9 cellular contexts compared by ENCODE assay signal in the genomic region with DNA sequence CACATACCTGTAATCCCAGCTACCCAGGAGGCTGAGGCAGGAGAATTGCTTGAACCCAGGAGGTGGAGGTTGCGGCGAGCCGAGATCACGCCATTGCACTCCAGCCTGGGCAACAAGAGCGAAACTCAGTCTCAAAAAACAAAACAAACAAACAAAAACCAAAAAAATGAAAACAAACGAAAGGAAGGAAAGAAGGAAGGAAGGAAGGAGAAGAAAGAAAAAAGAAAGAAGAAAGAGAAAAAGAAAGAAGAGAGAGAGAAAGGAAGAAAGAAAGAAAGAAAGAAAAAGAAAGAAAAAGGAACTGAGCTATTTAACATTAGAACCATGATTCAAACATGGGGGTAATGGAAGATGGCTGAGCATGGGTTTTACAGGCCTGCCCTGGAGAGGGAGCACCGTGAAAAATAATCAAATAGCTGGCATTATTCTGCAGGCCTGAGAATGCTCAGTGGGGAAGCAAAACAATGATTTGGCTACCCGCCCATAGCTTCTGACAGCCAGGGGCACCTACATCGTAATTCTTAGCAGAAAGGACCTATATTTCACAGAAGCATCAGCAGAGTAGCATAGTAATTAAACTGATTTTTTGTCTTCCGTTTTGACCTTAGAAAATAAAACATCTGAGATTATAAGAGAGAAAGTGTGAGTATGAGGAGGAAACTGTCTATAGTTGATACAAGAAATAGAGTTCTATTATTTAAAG. TPM values are rescaled to one million over a fixed set of nuclear protein-coding genes. Genes with fewer than 3 reads are reported as not detected.
A peak's percentile ranks its signal among the peaks of the same experiment; 100 is the strongest.
DNase-seq lines count a peak whose midpoint lies in the region; ATAC-seq and TF ChIP-seq lines count a peak whose summit lies in the region.
"Had no signal": no experiment of that assay in that cellular context is flagged by ENCODE, and none has a peak within 500 bp of the region (broad histone marks: within the 10 kb centered on the region; RNA-seq: fewer than 3 reads in every experiment).

No MANE protein-coding gene starts in this region.

- no peak overlapping the region for H2AFZ ChIP-seq in hepatocyte

- no peak overlapping the region for H3K4me3 Mint-ChIP-seq in endothelial cell (ENCODE audit: unreplicated experiment)
- H3K4me3 Mint-ChIP-seq: endodermal cell had no signal

- H3K9me2 ChIP-seq in hepatocyte (replicated peaks; ENCODE audit: insufficient read depth): no peaks in the 10 kb centered on the region

- DNase-seq in AG08396 (ENCODE audit: low spot score) (peak; percentile 36), hepatocyte (ENCODE audit: low spot score) (no peak), endothelial cell (ENCODE audit: low spot score) (no peak), NCI-H1048 (lab: John Stamatoyannopoulos, UW) (no peak)
- DNase-seq in activated T-cell treated with anti-CD3 and anti-CD28 coated beads, Interleukin-2, amount 50 U/mL, for 1 hour: no peak
- DNase-seq: endodermal cell had no signal

- no peak overlapping the region for H3K4me2 ChIP-seq in hepatocyte

- no peaks in the 10 kb centered on the region for H3K27me3 Mint-ChIP-seq in endothelial cell (ENCODE audit: unreplicated experiment)

- 75% methylated on average over 10 of the region's 10 CpGs for WGBS in hepatocyte (ENCODE audit: low lambda C conversion rate, missing lambda C conversion rate)

- H3K4me3 ChIP-seq in hepatocyte: no peak overlapping the region

- peak; percentile 52 for ATAC-seq in HG02642 (IDR thresholded peaks at IDR 0.05; ENCODE audit: poor library complexity, unreplicated experiment)
- peak; percentile 97 for ATAC-seq in SK-N-SH treated with all-trans-retinoic acid at 6 μM for 48 hours
- ATAC-seq in GM21381 (IDR thresholded peaks at IDR 0.05; ENCODE audit: unreplicated experiment): no peak

- no peaks in the 10 kb centered on the region for H3K36me3 ChIP-seq in hepatocyte (replicated peaks; ENCODE audit: insufficient read depth, low read depth)

- no peaks in the 10 kb centered on the region for H3K4me1 Mint-ChIP-seq in endothelial cell (ENCODE audit: unreplicated experiment)
- H3K4me1 Mint-ChIP-seq: endodermal cell had no signal

- H3K9me3 ChIP-seq in hepatocyte (ENCODE audit: low read depth): no peaks in the 10 kb centered on the region

- H3K36me3 Mint-ChIP-seq in endothelial cell (ENCODE audit: low read depth, unreplicated experiment): no peaks in the 10 kb centered on the region

- H3K9me3 Mint-ChIP-seq in endothelial cell (ENCODE audit: unreplicated experiment): peaks cover 7% of the 10 kb centered on the region
- H3K9me3 Mint-ChIP-seq: endodermal cell had no signal

- peak; percentile 8 for TF ChIP-seq CTCF in hepatocyte (IDR thresholded peaks at IDR 0.05; ENCODE audit: poor library complexity)
- TF ChIP-seq CTCF in endothelial cell (IDR thresholded peaks at IDR 0.05; ENCODE audit: unreplicated experiment): no peak

- H3K27me3 ChIP-seq in hepatocyte: no peaks in the 10 kb centered on the region

- no peak overlapping the region for H3K27ac Mint-ChIP-seq in endothelial cell (ENCODE audit: unreplicated experiment)
- H3K27ac Mint-ChIP-seq: endodermal cell had no signal

- no peaks in the 10 kb centered on the region for H4K20me1 ChIP-seq in hepatocyte (ENCODE audit: insufficient read depth, poor library complexity, severe bottlenecking)

- H3K79me2 ChIP-seq in hepatocyte: no peaks in the 10 kb centered on the region

- no peaks in the 10 kb centered on the region for H3K4me1 ChIP-seq in hepatocyte (ENCODE audit: insufficient read depth)

- H3K27ac ChIP-seq in hepatocyte: no peak overlapping the region

TF ChIP-seq in SK-N-SH treated with all-trans-retinoic acid at 6 μM for 48 hours, 23 proteins besides CTCF, POLR2A, EP300 and RAD21:
- TF ChIP-seq ARNTL (CRISPR knock-in tag; IDR thresholded peaks at IDR 0.05; ENCODE audit: borderline replicate concordance, low read depth) (no peak), OSR1 (CRISPR knock-in tag; IDR thresholded peaks at IDR 0.05) (no peak), ZFP3 (CRISPR knock-in tag; IDR thresholded peaks at IDR 0.05) (no peak), CSDC2 (CRISPR knock-in tag; IDR thresholded peaks at IDR 0.05) (no peak), TCF4 (CRISPR knock-in tag; IDR thresholded peaks at IDR 0.05; ENCODE audit: borderline replicate concordance) (no peak), GLIS3 (CRISPR knock-in tag; IDR thresholded peaks at IDR 0.05) (no peak), ZFP30 (CRISPR knock-in tag; IDR thresholded peaks at IDR 0.05) (no peak), ZC3H10 (CRISPR knock-in tag; IDR thresholded peaks at IDR 0.05) (no peak)
- TF ChIP-seq, protein P1, sequence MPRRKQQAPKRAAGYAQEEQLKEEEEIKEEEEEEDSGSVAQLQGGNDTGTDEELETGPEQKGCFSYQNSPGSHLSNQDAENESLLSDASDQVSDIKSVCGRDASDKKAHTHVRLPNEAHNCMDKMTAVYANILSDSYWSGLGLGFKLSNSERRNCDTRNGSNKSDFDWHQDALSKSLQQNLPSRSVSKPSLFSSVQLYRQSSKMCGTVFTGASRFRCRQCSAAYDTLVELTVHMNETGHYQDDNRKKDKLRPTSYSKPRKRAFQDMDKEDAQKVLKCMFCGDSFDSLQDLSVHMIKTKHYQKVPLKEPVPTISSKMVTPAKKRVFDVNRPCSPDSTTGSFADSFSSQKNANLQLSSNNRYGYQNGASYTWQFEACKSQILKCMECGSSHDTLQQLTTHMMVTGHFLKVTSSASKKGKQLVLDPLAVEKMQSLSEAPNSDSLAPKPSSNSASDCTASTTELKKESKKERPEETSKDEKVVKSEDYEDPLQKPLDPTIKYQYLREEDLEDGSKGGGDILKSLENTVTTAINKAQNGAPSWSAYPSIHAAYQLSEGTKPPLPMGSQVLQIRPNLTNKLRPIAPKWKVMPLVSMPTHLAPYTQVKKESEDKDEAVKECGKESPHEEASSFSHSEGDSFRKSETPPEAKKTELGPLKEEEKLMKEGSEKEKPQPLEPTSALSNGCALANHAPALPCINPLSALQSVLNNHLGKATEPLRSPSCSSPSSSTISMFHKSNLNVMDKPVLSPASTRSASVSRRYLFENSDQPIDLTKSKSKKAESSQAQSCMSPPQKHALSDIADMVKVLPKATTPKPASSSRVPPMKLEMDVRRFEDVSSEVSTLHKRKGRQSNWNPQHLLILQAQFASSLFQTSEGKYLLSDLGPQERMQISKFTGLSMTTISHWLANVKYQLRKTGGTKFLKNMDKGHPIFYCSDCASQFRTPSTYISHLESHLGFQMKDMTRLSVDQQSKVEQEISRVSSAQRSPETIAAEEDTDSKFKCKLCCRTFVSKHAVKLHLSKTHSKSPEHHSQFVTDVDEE (CRISPR knock-in tag; IDR thresholded peaks at IDR 0.05): no peak
- TF ChIP-seq, protein P2, sequence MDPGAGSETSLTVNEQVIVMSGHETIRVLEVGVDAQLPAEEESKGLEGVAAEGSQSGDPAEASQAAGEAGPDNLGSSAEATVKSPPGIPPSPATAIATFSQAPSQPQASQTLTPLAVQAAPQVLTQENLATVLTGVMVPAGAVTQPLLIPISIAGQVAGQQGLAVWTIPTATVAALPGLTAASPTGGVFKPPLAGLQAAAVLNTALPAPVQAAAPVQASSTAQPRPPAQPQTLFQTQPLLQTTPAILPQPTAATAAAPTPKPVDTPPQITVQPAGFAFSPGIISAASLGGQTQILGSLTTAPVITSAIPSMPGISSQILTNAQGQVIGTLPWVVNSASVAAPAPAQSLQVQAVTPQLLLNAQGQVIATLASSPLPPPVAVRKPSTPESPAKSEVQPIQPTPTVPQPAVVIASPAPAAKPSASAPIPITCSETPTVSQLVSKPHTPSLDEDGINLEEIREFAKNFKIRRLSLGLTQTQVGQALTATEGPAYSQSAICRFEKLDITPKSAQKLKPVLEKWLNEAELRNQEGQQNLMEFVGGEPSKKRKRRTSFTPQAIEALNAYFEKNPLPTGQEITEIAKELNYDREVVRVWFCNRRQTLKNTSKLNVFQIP (CRISPR knock-in tag; IDR thresholded peaks at IDR 0.05; ENCODE audit: borderline replicate concordance, low read depth): no peak
- TF ChIP-seq, protein P3, sequence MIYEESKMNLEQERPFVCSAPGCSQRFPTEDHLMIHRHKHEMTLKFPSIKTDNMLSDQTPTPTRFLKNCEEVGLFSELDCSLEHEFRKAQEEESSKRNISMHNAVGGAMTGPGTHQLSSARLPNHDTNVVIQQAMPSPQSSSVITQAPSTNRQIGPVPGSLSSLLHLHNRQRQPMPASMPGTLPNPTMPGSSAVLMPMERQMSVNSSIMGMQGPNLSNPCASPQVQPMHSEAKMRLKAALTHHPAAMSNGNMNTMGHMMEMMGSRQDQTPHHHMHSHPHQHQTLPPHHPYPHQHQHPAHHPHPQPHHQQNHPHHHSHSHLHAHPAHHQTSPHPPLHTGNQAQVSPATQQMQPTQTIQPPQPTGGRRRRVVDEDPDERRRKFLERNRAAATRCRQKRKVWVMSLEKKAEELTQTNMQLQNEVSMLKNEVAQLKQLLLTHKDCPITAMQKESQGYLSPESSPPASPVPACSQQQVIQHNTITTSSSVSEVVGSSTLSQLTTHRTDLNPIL (CRISPR knock-in tag; IDR thresholded peaks at IDR 0.05; ENCODE audit: low read depth): no peak

RNA-seq across cellular contexts. Expression of a gene that starts 37.7 kb away (rescaled TPM):
- total RNA-seq in hepatocyte: not detected in 2 replicates
- not detected in 2 replicates for polyA plus RNA-seq in hepatocyte
- not detected for total RNA-seq in endothelial cell (ENCODE audit: unreplicated experiment)
- total RNA-seq: endodermal cell had no signal
